ENCODE assay signal across 10 cellular contexts in the genomic region with DNA sequence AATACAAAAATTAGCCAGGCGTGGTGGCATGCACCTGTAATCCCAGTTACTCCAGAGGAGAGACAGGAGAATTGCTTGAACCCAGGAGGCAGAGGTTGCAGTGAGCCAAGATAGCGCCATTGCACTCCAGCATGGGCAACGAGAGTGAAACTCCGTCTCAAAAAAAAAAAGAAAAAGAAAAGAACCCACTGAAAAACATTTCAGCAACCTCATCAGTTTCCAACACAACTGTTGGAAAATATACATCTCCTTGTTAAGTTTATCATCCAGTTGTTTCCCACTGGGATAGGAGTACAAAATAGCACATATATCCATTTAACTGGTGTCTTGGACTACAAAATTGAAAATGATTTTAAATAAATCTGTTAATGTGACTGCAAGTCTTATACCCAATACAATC. TPM values are rescaled to one million over a fixed set of nuclear protein-coding genes. Genes with fewer than 3 reads are reported as not detected.
A peak's percentile ranks its signal among the peaks of the same experiment; 100 is the strongest.
DNase-seq lines count a peak whose midpoint lies in the region; ATAC-seq and TF ChIP-seq lines count a peak whose summit lies in the region.
"Had no signal": no experiment of that assay in that cellular context is flagged by ENCODE, and none has a peak within 500 bp of the region (broad histone marks: within the 10 kb centered on the region; RNA-seq: fewer than 3 reads in every experiment).

No MANE protein-coding gene starts in this region.

- H3K36me3 ChIP-seq in OCI-LY7 (ENCODE audit: insufficient read depth, low read length) (peaks cover 38% of the 10 kb centered on the region), parathyroid adenoma (ENCODE audit: control insufficient read depth, insufficient read depth, low read length) (no peaks in the 10 kb centered on the region)

- H3K9ac ChIP-seq in parathyroid adenoma: no peak overlapping the region

- POLR2A ChIA-PET in OCI-LY7 (lab: Charles Lee): interaction anchor here (1.0 kb wide), 1 partner anchor 18 kb away, joined by 3 read pairs; no protein-coding TSS in a partner anchor

- H3K9me2 ChIP-seq in OCI-LY7 (ENCODE audit: insufficient read depth, low read length): no peaks in the 10 kb centered on the region

- H3K4me2 ChIP-seq in OCI-LY7 (ENCODE audit: low read length) (peak overlapping the region; percentile 98), parathyroid adenoma (ENCODE audit: low read length) (peak overlapping the region; percentile 81)

- no peak overlapping the region for H3K27ac ChIP-seq in OCI-LY7 (ENCODE audit: low read depth, low read length, poor library complexity, severe bottlenecking)
- H3K27ac ChIP-seq in dorsolateral prefrontal cortex: peak overlapping the region in 2 of 59 donors; percentile 95 to 98
- H3K27ac ChIP-seq in parathyroid adenoma: no peak overlapping the region

- H3K27me3 ChIP-seq in dorsolateral prefrontal cortex: no peaks in the 10 kb centered on the region
- H3K27me3 ChIP-seq in parathyroid adenoma (ENCODE audit: control insufficient read depth, insufficient read depth, low read length): no peaks in the 10 kb centered on the region
- H3K27me3 ChIP-seq: foreskin keratinocyte had no signal

- TF ChIP-seq CTCF in GM12875 (IDR thresholded peaks at IDR 0.05; ENCODE audit: borderline replicate concordance, insufficient read depth, low read depth, low read length) (no peak), OCI-LY7 (conservative IDR thresholded peaks at IDR 0.05; ENCODE audit: low read length) (no peak), dorsolateral prefrontal cortex (IDR thresholded peaks at IDR 0.05 in 54 of 56, conservative IDR thresholded peaks at IDR 0.05 in 2 of 56; ENCODE audit: low read depth in 1 of 56, partially characterized antibody in 56 of 56) (no peak), parathyroid adenoma (IDR thresholded peaks at IDR 0.05) (no peak)

- ATAC-seq in GM19023 (IDR thresholded peaks at IDR 0.05; ENCODE audit: unreplicated experiment): no peak
- ATAC-seq: foreskin keratinocyte had no signal

- intact Hi-C loops in OCI-LY7 (cut with micrococcal nuclease; ENCODE audit: unreplicated experiment) (no loop called here), dorsolateral prefrontal cortex (cut with DNase I) (no loop called here)

- H3K4me3 ChIP-seq in GM12875 (ENCODE audit: low read depth, low read length) (peak overlapping the region; percentile 98), OCI-LY7 (ENCODE audit: low read depth, low read length, poor library complexity, severe bottlenecking) (peak overlapping the region; percentile 98), dorsolateral prefrontal cortex (peak overlapping the region in 32 of 59 donors; percentile 84 to 100 (median 100)), parathyroid adenoma (ENCODE audit: low read depth, low read length) (no peak overlapping the region)

- no TSS peak for BruUV-seq in OCI-LY7 (replicated peaks; lab: Mats Ljungman, UMichigan)

- H3K4me1 ChIP-seq in OCI-LY7 (ENCODE audit: insufficient read depth, low read length, poor library complexity, severe bottlenecking) (peaks cover 12% of the 10 kb centered on the region), parathyroid adenoma (no peaks in the 10 kb centered on the region)

- H3K9me3 ChIP-seq in OCI-LY7 (ENCODE audit: low read length) (peaks cover 5% of the 10 kb centered on the region; the same call in 1 of the 2 replicates), parathyroid adenoma (ENCODE audit: control insufficient read depth, low read length) (no peaks in the 10 kb centered on the region)

- CTCF ChIA-PET in OCI-LY7 (lab: Charles Lee; ENCODE audit: unreplicated experiment): interaction anchor here (0.8 kb wide), 1 partner anchor 32 kb away, joined by 3 read pairs; no protein-coding TSS in a partner anchor

- DNase-seq in OCI-LY7 (ENCODE audit: low spot score): no peak
- no peak for DNase-seq in dorsolateral prefrontal cortex
- no peak for DNase-seq in activated effector memory CD4-positive, alpha-beta T cell treated with anti-CD3 and anti-CD28 coated beads, Interleukin-2, amount 50 U/mL, for 16 hours
- no peak for DNase-seq in OCI-M1 (lab: John Stamatoyannopoulos, UW)
- DNase-seq in NCI-H1930 (lab: John Stamatoyannopoulos, UW): no peak
- DNase-seq: foreskin keratinocyte, occipital lobe had no signal

- peaks cover 17% of the 10 kb centered on the region for H4K20me1 ChIP-seq in OCI-LY7 (ENCODE audit: insufficient read depth, low read length)

- H3K79me2 ChIP-seq in OCI-LY7 (ENCODE audit: insufficient read depth, low read depth, low read length) (peaks cover 69% of the 10 kb centered on the region), parathyroid adenoma (peaks cover 62% of the 10 kb centered on the region)

- H2AFZ ChIP-seq in OCI-LY7 (ENCODE audit: low read length) (no peak overlapping the region), parathyroid adenoma (no peak overlapping the region)

RNA-seq across cellular contexts. Expression of gene RPN1, which starts 2.2 kb away (rescaled TPM):
- 148 and 149 TPM in 2 replicates for total RNA-seq in OCI-LY7 (2014; rRNA removed; shearing (Covaris generic))
- 115 and 123 TPM in 2 replicates for total RNA-seq in OCI-LY7 (2022)
- 100 to 1,000 TPM in 12 of 120 experiments, 10 to 100 TPM in 108; 67.6 to 110 (median 88.8) TPM for total RNA-seq in dorsolateral prefrontal cortex
